1 cellular context compared by ENCODE assay signal in the genomic region with DNA sequence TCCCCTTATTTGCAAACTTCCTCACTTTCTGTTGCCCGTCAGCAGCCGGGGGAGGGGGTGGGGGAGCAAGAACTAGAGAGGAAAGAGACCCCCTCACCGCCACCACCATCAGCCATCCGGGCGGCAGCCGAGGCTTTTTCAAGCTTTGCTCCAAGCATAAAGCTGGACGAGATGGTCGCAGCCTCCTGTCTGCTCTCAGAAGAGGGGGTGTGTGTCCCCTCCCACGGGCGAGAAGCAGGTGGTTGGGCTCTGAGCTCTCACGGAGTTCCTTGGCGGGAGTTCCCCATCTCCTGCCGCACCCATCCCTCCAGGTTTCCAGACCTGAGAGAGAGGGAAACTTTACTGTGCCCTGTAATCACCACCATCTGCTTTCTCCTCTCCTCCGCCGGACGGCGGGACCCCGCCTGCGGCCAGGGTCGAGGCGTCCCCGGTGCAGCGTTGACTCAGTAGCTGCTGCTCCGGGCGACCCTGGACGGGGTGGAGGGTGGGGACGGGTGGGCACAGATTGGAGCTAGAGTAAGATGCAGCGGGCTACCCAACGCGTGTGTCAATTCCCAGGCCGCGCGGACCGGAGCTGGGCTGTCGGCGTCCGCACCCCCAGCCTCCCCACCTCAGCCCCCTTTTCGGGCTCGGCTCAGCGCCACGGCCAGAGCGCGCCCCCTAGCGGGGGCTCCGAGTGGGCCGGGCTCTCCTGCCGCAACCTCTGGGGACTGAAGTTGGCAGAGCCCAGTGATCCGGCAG.
TF ChIP-seq lines count a peak whose summit lies in the region.

No MANE protein-coding gene starts in this region.

TF ChIP-seq in HepG2, 621 proteins besides CTCF, POLR2A, EP300 and RAD21 (continued from another document):
- TF ChIP-seq, protein P1, sequence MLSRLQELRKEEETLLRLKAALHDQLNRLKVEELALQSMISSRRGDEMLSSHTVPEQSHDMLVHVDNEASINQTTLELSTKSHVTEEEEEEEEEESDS (CRISPR knock-in tag; IDR thresholded peaks at IDR 0.05; ENCODE audit: borderline replicate concordance): no peak
- no peak for TF ChIP-seq ZNF234 (CRISPR knock-in tag; conservative IDR thresholded peaks at IDR 0.05)
- no peak for TF ChIP-seq HNF4G (IDR thresholded peaks at IDR 0.05; ENCODE audit: borderline replicate concordance, low read depth, low read length)
- no peak for TF ChIP-seq HNF4G (CRISPR knock-in tag; IDR thresholded peaks at IDR 0.05; ENCODE audit: borderline replicate concordance, low read depth)
- 0 out of 2 replicates have a peak, but pooled peaks have one; percentile 24 for TF ChIP-seq SALL1 (CRISPR knock-in tag; IDR thresholded peaks at IDR 0.05)
- TF ChIP-seq, protein P2, sequence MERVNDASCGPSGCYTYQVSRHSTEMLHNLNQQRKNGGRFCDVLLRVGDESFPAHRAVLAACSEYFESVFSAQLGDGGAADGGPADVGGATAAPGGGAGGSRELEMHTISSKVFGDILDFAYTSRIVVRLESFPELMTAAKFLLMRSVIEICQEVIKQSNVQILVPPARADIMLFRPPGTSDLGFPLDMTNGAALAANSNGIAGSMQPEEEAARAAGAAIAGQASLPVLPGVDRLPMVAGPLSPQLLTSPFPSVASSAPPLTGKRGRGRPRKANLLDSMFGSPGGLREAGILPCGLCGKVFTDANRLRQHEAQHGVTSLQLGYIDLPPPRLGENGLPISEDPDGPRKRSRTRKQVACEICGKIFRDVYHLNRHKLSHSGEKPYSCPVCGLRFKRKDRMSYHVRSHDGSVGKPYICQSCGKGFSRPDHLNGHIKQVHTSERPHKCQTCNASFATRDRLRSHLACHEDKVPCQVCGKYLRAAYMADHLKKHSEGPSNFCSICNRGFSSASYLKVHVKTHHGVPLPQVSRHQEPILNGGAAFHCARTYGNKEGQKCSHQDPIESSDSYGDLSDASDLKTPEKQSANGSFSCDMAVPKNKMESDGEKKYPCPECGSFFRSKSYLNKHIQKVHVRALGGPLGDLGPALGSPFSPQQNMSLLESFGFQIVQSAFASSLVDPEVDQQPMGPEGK (CRISPR knock-in tag; IDR thresholded peaks at IDR 0.05): peak; percentile 30; the same call in 1 of the 2 replicates
- TF ChIP-seq ZNF569 (CRISPR knock-in tag; IDR thresholded peaks at IDR 0.05; ENCODE audit: borderline replicate concordance): no peak
- no peak for TF ChIP-seq XBP1 (CRISPR knock-in tag; IDR thresholded peaks at IDR 0.05)
- no peak for TF ChIP-seq ZNF331 (CRISPR knock-in tag; IDR thresholded peaks at IDR 0.05)
- peak; percentile 61 for TF ChIP-seq STAG1 (CRISPR knock-in tag; IDR thresholded peaks at IDR 0.05)
- no peak for TF ChIP-seq ZNF772 (CRISPR knock-in tag; IDR thresholded peaks at IDR 0.05)
- TF ChIP-seq THYN1 (CRISPR knock-in tag; IDR thresholded peaks at IDR 0.05; ENCODE audit: borderline replicate concordance, low read depth): no peak
- no peak for TF ChIP-seq ZBED4 (CRISPR knock-in tag; IDR thresholded peaks at IDR 0.05; ENCODE audit: borderline replicate concordance)
- TF ChIP-seq NFAT5 (CRISPR knock-in tag; IDR thresholded peaks at IDR 0.05): no peak
- TF ChIP-seq MYPOP (CRISPR knock-in tag; IDR thresholded peaks at IDR 0.05): no peak
- peak; percentile 36; the same call in 1 of the 2 replicates for TF ChIP-seq ZNF777 (CRISPR knock-in tag; IDR thresholded peaks at IDR 0.05)
- no peak for TF ChIP-seq SPEN (CRISPR knock-in tag; IDR thresholded peaks at IDR 0.05; ENCODE audit: low read depth)
- TF ChIP-seq, protein P3, sequence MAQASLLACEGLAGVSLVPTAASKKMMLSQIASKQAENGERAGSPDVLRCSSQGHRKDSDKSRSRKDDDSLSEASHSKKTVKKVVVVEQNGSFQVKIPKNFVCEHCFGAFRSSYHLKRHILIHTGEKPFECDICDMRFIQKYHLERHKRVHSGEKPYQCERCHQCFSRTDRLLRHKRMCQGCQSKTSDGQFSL (CRISPR knock-in tag; IDR thresholded peaks at IDR 0.05): no peak
- no peak for TF ChIP-seq SOX13 (IDR thresholded peaks at IDR 0.05)
- TF ChIP-seq SOX13 (CRISPR knock-in tag; conservative IDR thresholded peaks at IDR 0.05 in 1 of 2, IDR thresholded peaks at IDR 0.05 in 1 of 2): no peak
- TF ChIP-seq ZNF788 (CRISPR knock-in tag; IDR thresholded peaks at IDR 0.05; ENCODE audit: borderline replicate concordance): no peak
- no peak for TF ChIP-seq HOXD1 (CRISPR knock-in tag; IDR thresholded peaks at IDR 0.05)
- no peak for TF ChIP-seq PHF20 (CRISPR knock-in tag; IDR thresholded peaks at IDR 0.05)
- TF ChIP-seq ARNT (IDR thresholded peaks at IDR 0.05): no peak
